Comparison of ENCODE assay signal across 15 cellular contexts in genomic region chrX:20913760-20914159, GRCh38.
DNase-seq lines count a peak whose midpoint lies in the region; ATAC-seq, FAIRE-seq and TF ChIP-seq lines count a peak whose summit lies in the region.
"Had no signal": no experiment of that assay in that cellular context is flagged by ENCODE, and none has a peak within 500 bp of the region (broad histone marks: within the 10 kb centered on the region; RNA-seq: fewer than 3 reads in every experiment).

No MANE protein-coding gene starts in this region.

- no peaks in the 10 kb centered on the region for H3K4me1 ChIP-seq in DND-41 (ENCODE audit: insufficient read depth, low read length)
- H3K4me1 ChIP-seq in astrocyte (ENCODE audit: insufficient read depth, low read length), result no peaks in the 10 kb centered on the region
- H3K4me1 ChIP-seq: upper lobe of left lung had no signal

- H3K9me3 Mint-ChIP-seq in astrocyte (ENCODE audit: unreplicated experiment) (no peaks in the 10 kb centered on the region), type B pancreatic cell (no peaks in the 10 kb centered on the region)
- H3K9me3 Mint-ChIP-seq: stimulated activated effector memory CD8-positive, alpha-beta T cell treated with anti-CD3 and anti-CD28 coated beads, Interleukin-12 subunit alpha, Interleukin-12 subunit beta, amount 100 ng/mL, for 72 hours had no signal

- H2AFZ ChIP-seq in DND-41 (ENCODE audit: low read depth, low read length) (no peak overlapping the region), astrocyte (ENCODE audit: low read depth, low read length) (no peak overlapping the region)

- H3K27ac ChIP-seq in DND-41 (ENCODE audit: low read length), result no peak overlapping the region
- H3K27ac ChIP-seq in astrocyte (ENCODE audit: low read depth, low read length), result no peak overlapping the region
- H3K27ac ChIP-seq: neutrophil, upper lobe of left lung, VCaP had no signal

- peak; percentile 13 for FAIRE-seq in astrocyte (lab: Jason Lieb, UNC)

- no peaks in the 10 kb centered on the region for H4K20me1 ChIP-seq in DND-41 (ENCODE audit: insufficient read depth, low read length)
- H4K20me1 ChIP-seq in astrocyte (ENCODE audit: insufficient read depth, low read length), result no peaks in the 10 kb centered on the region

- H3K9me3 ChIP-seq in DND-41 (ENCODE audit: insufficient read depth, low read length, severe bottlenecking), result no peaks in the 10 kb centered on the region
- H3K9me3 ChIP-seq in astrocyte (ENCODE audit: insufficient read depth, low read depth, low read length), result no peaks in the 10 kb centered on the region
- H3K9me3 ChIP-seq: neutrophil, upper lobe of left lung had no signal

- H3K4me2 ChIP-seq in DND-41 (ENCODE audit: insufficient read depth, low read length) (no peak overlapping the region), astrocyte (ENCODE audit: low read length) (no peak overlapping the region)

- no peaks in the 10 kb centered on the region for H3K36me3 ChIP-seq in DND-41 (ENCODE audit: insufficient read depth, low read length)
- no peaks in the 10 kb centered on the region for H3K36me3 ChIP-seq in astrocyte (ENCODE audit: insufficient read depth, low read length)
- H3K36me3 ChIP-seq: neutrophil, upper lobe of left lung had no signal

- TF ChIP-seq CTCF in DND-41 (IDR thresholded peaks at IDR 0.05; ENCODE audit: borderline replicate concordance, extremely low read depth, low read length, poor library complexity, severe bottlenecking), result no peak
- no peak for TF ChIP-seq CTCF in astrocyte (IDR thresholded peaks at IDR 0.05; ENCODE audit: insufficient read depth, low read depth, low read length)
- no peak for TF ChIP-seq CTCF in type B pancreatic cell (conservative IDR thresholded peaks at IDR 0.05)

- DNase-seq in DND-41 (peak; percentile 41), LHCN-M2 (ENCODE audit: low read depth) (peak; percentile 8), astrocyte (ENCODE audit: low read depth) (no peak), left kidney (ENCODE audit: low read depth, low spot score) (peak; percentile 66), type B pancreatic cell (ENCODE audit: extremely low spot score, unreplicated experiment) (no peak)
- DNase-seq: AML-193, NCI-H1105, NCI-H226, upper lobe of left lung had no signal

- H3K79me2 ChIP-seq in DND-41 (ENCODE audit: insufficient read depth, low read length), result no peaks in the 10 kb centered on the region
- no peaks in the 10 kb centered on the region for H3K79me2 ChIP-seq in astrocyte (ENCODE audit: insufficient read depth, low read length)

- ATAC-seq in DND-41 (ENCODE audit: insufficient read depth, low read depth), result 0 out of 3 replicates have a peak, but pooled peaks have one; percentile 35
- ATAC-seq in HG02981 (IDR thresholded peaks at IDR 0.05; ENCODE audit: unreplicated experiment), result no peak
- ATAC-seq in HG03469 (IDR thresholded peaks at IDR 0.05; ENCODE audit: unreplicated experiment), result no peak
- ATAC-seq in HG03095 (IDR thresholded peaks at IDR 0.05; ENCODE audit: unreplicated experiment), result no peak
- ATAC-seq: stimulated activated effector memory CD8-positive, alpha-beta T cell treated with anti-CD3 and anti-CD28 coated beads, Interleukin-12 subunit alpha, Interleukin-12 subunit beta, amount 100 ng/mL, for 72 hours had no signal

- H3K4me3 ChIP-seq in DND-41 (ENCODE audit: low read depth in 1 of 2, low read length in 2 of 2) (no peak overlapping the region), astrocyte (ENCODE audit: insufficient read depth, low read depth, low read length) (no peak overlapping the region)
- H3K4me3 ChIP-seq: upper lobe of left lung had no signal

- no peak overlapping the region for H3K27ac Mint-ChIP-seq in astrocyte (ENCODE audit: unreplicated experiment)
- H3K27ac Mint-ChIP-seq in type B pancreatic cell, result no peak overlapping the region
- H3K27ac Mint-ChIP-seq: stimulated activated effector memory CD8-positive, alpha-beta T cell treated with anti-CD3 and anti-CD28 coated beads, Interleukin-12 subunit alpha, Interleukin-12 subunit beta, amount 100 ng/mL, for 72 hours had no signal

- H3K27me3 ChIP-seq in DND-41 (ENCODE audit: insufficient read depth, low read length, poor library complexity) (no peaks in the 10 kb centered on the region), astrocyte (ENCODE audit: insufficient read depth, low read length) (no peaks in the 10 kb centered on the region)
- H3K27me3 ChIP-seq: neutrophil, upper lobe of left lung had no signal

- no peak overlapping the region for H3K4me3 Mint-ChIP-seq in astrocyte (ENCODE audit: unreplicated experiment)
- no peak overlapping the region for H3K4me3 Mint-ChIP-seq in type B pancreatic cell
- H3K4me3 Mint-ChIP-seq: stimulated activated effector memory CD8-positive, alpha-beta T cell treated with anti-CD3 and anti-CD28 coated beads, Interleukin-12 subunit alpha, Interleukin-12 subunit beta, amount 100 ng/mL, for 72 hours had no signal

- H3K27me3 Mint-ChIP-seq in astrocyte (ENCODE audit: low read depth, unreplicated experiment) (no peaks in the 10 kb centered on the region), type B pancreatic cell (no peaks in the 10 kb centered on the region)

- no peaks in the 10 kb centered on the region for H3K36me3 Mint-ChIP-seq in astrocyte (ENCODE audit: low read depth, unreplicated experiment)
- no peaks in the 10 kb centered on the region for H3K36me3 Mint-ChIP-seq in type B pancreatic cell
- H3K36me3 Mint-ChIP-seq: stimulated activated effector memory CD8-positive, alpha-beta T cell treated with anti-CD3 and anti-CD28 coated beads, Interleukin-12 subunit alpha, Interleukin-12 subunit beta, amount 100 ng/mL, for 72 hours had no signal

- H3K9ac ChIP-seq in DND-41 (ENCODE audit: low read depth, low read length) (no peak overlapping the region), astrocyte (ENCODE audit: low read length) (no peak overlapping the region)

- H3K4me1 Mint-ChIP-seq in astrocyte (ENCODE audit: low read depth, unreplicated experiment) (no peaks in the 10 kb centered on the region), type B pancreatic cell (ENCODE audit: unreplicated experiment) (no peaks in the 10 kb centered on the region)
- H3K4me1 Mint-ChIP-seq: stimulated activated effector memory CD8-positive, alpha-beta T cell treated with anti-CD3 and anti-CD28 coated beads, Interleukin-12 subunit alpha, Interleukin-12 subunit beta, amount 100 ng/mL, for 72 hours had no signal

Comparison
In these comparisons a context has a peak if more than half of its experiments do, and no peak if none do; other contexts are left out.
1. DNase-seq: peak in DND-41 (single experiment), LHCN-M2 (single experiment) and left kidney (single experiment); none in astrocyte (single experiment) and type B pancreatic cell (single experiment).